ENCODE assay signal across 26 cellular contexts in genomic region chr5:15547440-15547839, GRCh38. TPM values are rescaled to one million over a fixed set of nuclear protein-coding genes. Genes with fewer than 3 reads are reported as not detected.
"Had no signal": no experiment of that assay in that cellular context is flagged by ENCODE, and none has a peak within 500 bp of the region (broad histone marks: within the 10 kb centered on the region; RNA-seq: fewer than 3 reads in every experiment).

No MANE protein-coding gene starts in this region.

- ATAC-seq: activated CD4-positive, CD25-positive, alpha-beta regulatory T cell treated with anti-CD3 and anti-CD28 coated beads, Interleukin-2, amount 50 U/mL, for 24 hours; activated CD8-positive, alpha-beta T cell treated with anti-CD3 and anti-CD28 coated beads for 36 hours; activated T-cell treated with anti-CD3 and anti-CD28 coated beads, Interleukin-2, amount 50 U/mL, for 72 hours; Right ventricle myocardium inferior had no signal

- H3K9me2 ChIP-seq: SK-N-SH had no signal

- H3K36me3 Mint-ChIP-seq: activated naive CD4-positive, alpha-beta T cell treated with anti-CD3 and anti-CD28 coated beads, Interleukin-2, amount 10 ng/mL, durations not matched to agents 7 days and 5 days; activated naive CD8-positive, alpha-beta T cell treated with anti-CD3 and anti-CD28 coated beads for 36 hours had no signal

- H3K27ac ChIP-seq: SJCRH30, VCaP had no signal

- H3K27me3 Mint-ChIP-seq: activated CD8-positive, alpha-beta T cell treated with anti-CD3 and anti-CD28 coated beads for 36 hours; activated naive CD4-positive, alpha-beta T cell treated with anti-CD3 and anti-CD28 coated beads, Interleukin-2, amount 10 ng/mL, durations not matched to agents 7 days and 5 days; activated naive CD8-positive, alpha-beta T cell treated with anti-CD3 and anti-CD28 coated beads for 36 hours had no signal

- H3K4me3 Mint-ChIP-seq: activated CD8-positive, alpha-beta T cell treated with anti-CD3 and anti-CD28 coated beads for 36 hours; activated naive CD4-positive, alpha-beta T cell treated with anti-CD3 and anti-CD28 coated beads, Interleukin-2, amount 10 ng/mL, durations not matched to agents 7 days and 5 days; activated naive CD8-positive, alpha-beta T cell treated with anti-CD3 and anti-CD28 coated beads for 36 hours; activated T-cell treated with anti-CD3 and anti-CD28 coated beads, Interleukin-2, amount 50 U/mL, for 72 hours had no signal

- H3K4me1 Mint-ChIP-seq: activated naive CD4-positive, alpha-beta T cell treated with anti-CD3 and anti-CD28 coated beads, Interleukin-2, amount 10 ng/mL, durations not matched to agents 7 days and 5 days; activated naive CD8-positive, alpha-beta T cell treated with anti-CD3 and anti-CD28 coated beads for 36 hours had no signal

- H3K4me1 ChIP-seq: SJCRH30 had no signal

- H3K4me3 ChIP-seq: SJCRH30 had no signal

- H3K9me3 ChIP-seq: SJCRH30, SK-N-SH had no signal

- H3K27me3 ChIP-seq: SJCRH30 had no signal

- H3K9me3 Mint-ChIP-seq: activated CD8-positive, alpha-beta T cell treated with anti-CD3 and anti-CD28 coated beads for 36 hours had no signal

- H3K27ac Mint-ChIP-seq: activated CD8-positive, alpha-beta T cell treated with anti-CD3 and anti-CD28 coated beads for 36 hours; activated naive CD4-positive, alpha-beta T cell treated with anti-CD3 and anti-CD28 coated beads, Interleukin-2, amount 10 ng/mL, durations not matched to agents 7 days and 5 days; activated naive CD8-positive, alpha-beta T cell treated with anti-CD3 and anti-CD28 coated beads for 36 hours; activated T-cell treated with anti-CD3 and anti-CD28 coated beads, Interleukin-2, amount 50 U/mL, for 72 hours; activated T-helper 2 cell treated with anti-CD3 and anti-CD28 coated beads, Interferon-gamma antibody, Interleukin-2, Interleukin-4, amounts not matched to agents 10 μg/mL and 5 μg/mL and 100 μg/mL, durations not matched to agents 14 hours and 24 hours and 36 hours had no signal

- DNase-seq: activated CD4-positive, alpha-beta T cell treated with anti-CD3 and anti-CD28 coated beads for 4 hours; activated CD8-positive, alpha-beta memory T cell treated with anti-CD3 and anti-CD28 coated beads, Interleukin-2, amount 50 U/mL, for 4 hours; activated CD8-positive, alpha-beta T cell treated with anti-CD3 and anti-CD28 coated beads for 36 hours; activated gamma-delta T cell treated with Interleukin-2 at 50 U/mL for 16 hours; activated naive CD4-positive, alpha-beta T cell treated with anti-CD3 and anti-CD28 coated beads, Interleukin-2, amount 10 ng/mL, durations not matched to agents 7 days and 5 days; activated naive CD8-positive, alpha-beta T cell treated with anti-CD3 and anti-CD28 coated beads for 36 hours; activated T-cell treated with anti-CD3 and anti-CD28 coated beads, Interleukin-2, amount 50 U/mL, for 72 hours; cerebellar nuclear complex; MM.1S; NCI-H1105; NCI-H1436; NCI-H1694 treated with DMSO at 0.1 percent for 48 hours; NCI-H2029 treated with DMSO at 0.1 percent for 48 hours; NCI-H345; NCI-H510A; NCI-H526 treated with DMSO at 0.1 percent for 48 hours; NCI-H82; SJCRH30; SK-N-SH; T-helper 1 cell had no signal

- H3K4me2 ChIP-seq: SK-N-SH had no signal

- H3K36me3 ChIP-seq: SJCRH30 had no signal

RNA-seq across cellular contexts. Expression of gene FBXL7, which starts 47.5 kb away (rescaled TPM):
- total RNA-seq: activated CD8-positive, alpha-beta T cell treated with anti-CD3 and anti-CD28 coated beads for 36 hours; activated naive CD8-positive, alpha-beta T cell treated with anti-CD3 and anti-CD28 coated beads for 36 hours; activated T-cell treated with anti-CD3 and anti-CD28 coated beads, Interleukin-2, amount 50 U/mL, for 72 hours; activated T-helper 2 cell treated with anti-CD3 and anti-CD28 coated beads, Interferon-gamma antibody, Interleukin-2, Interleukin-4, amounts not matched to agents 10 μg/mL and 5 μg/mL and 100 μg/mL, durations not matched to agents 14 hours and 24 hours and 36 hours; OCI-LY7; T-helper 2 cell treated with Interferon-gamma antibody and Interleukin-4, amounts not matched to agents 100 ng/mL and 5 ng/mL, for 36 hours had no signal
